12 cellular contexts compared by ENCODE assay signal in genomic region chr9:109966643-109967368, GRCh38.
DNase-seq lines count a peak whose midpoint lies in the region; ATAC-seq and TF ChIP-seq lines count a peak whose summit lies in the region.
"Had no signal": no experiment of that assay in that cellular context is flagged by ENCODE, and none has a peak within 500 bp of the region (broad histone marks: within the 10 kb centered on the region; RNA-seq: fewer than 3 reads in every experiment).

No MANE protein-coding gene starts in this region.

- no peaks in the 10 kb centered on the region for H3K9me3 ChIP-seq in T-helper 17 cell (ENCODE audit: control insufficient read depth, low read length, poor library complexity, severe bottlenecking)
- no peaks in the 10 kb centered on the region for H3K9me3 ChIP-seq in prostate gland

- ATAC-seq in HG02973 (IDR thresholded peaks at IDR 0.05; ENCODE audit: unreplicated experiment) (peak; percentile 31), T-helper 17 cell (peak; percentile 19)
- ATAC-seq: SK-N-SH treated with all-trans-retinoic acid at 6 μM for 48 hours had no signal

- H3K36me3 Mint-ChIP-seq in T-helper 17 cell (ENCODE audit: low read depth) = peaks cover 3% of the 10 kb centered on the region

- H3K27ac ChIP-seq in prostate gland = no peak overlapping the region

- H3K4me3 Mint-ChIP-seq in T-helper 17 cell = no peak overlapping the region

- H3K4me3 ChIP-seq in GM08714 (ENCODE audit: low read length) (peak overlapping the region; percentile 42; the same call in 1 of the 2 replicates), prostate gland (no peak overlapping the region)

- intact Hi-C loops in prostate gland (cut with DNase I) = no loop called here

- H3K27me3 Mint-ChIP-seq in T-helper 17 cell = no peaks in the 10 kb centered on the region

- H3K36me3 ChIP-seq in prostate gland = no peaks in the 10 kb centered on the region

- no peaks in the 10 kb centered on the region for H3K4me1 ChIP-seq in prostate gland (replicated peaks)

- DNase-seq in GM19238 (ENCODE audit: insufficient read length, low spot score) (peak; percentile 18), T-helper 17 cell (no peak), prostate gland (ENCODE audit: low spot score) (no peak), NCI-H128 (lab: John Stamatoyannopoulos, UW; ENCODE audit: unreplicated experiment) (no peak), kidney tubule cell (ENCODE audit: low spot score) (no peak), Ammon's horn (ENCODE audit: low spot score) (no peak)
- DNase-seq: cerebellar nuclear complex, COR-L47, NCI-H2081 had no signal

- TF ChIP-seq CTCF in prostate gland (IDR thresholded peaks at IDR 0.05) = no peak

- no peak for TF ChIP-seq POLR2A in prostate gland (IDR thresholded peaks at IDR 0.05)

- H3K4me1 Mint-ChIP-seq in T-helper 17 cell = peaks cover 34% of the 10 kb centered on the region

- H3K27me3 ChIP-seq in prostate gland (replicated peaks; ENCODE audit: insufficient read depth) = no peaks in the 10 kb centered on the region

- WGBS in prostate gland = 91% methylated on average over 13 of the region's 13 CpGs

- peak overlapping the region; percentile 94 for H3K27ac Mint-ChIP-seq in T-helper 17 cell
